ENCODE assay signal across 8 cellular contexts in genomic region chr9:127578627-127578951, GRCh38. TPM values are rescaled to one million over a fixed set of nuclear protein-coding genes. Genes with fewer than 3 reads are reported as not detected.
DNase-seq lines count a peak whose midpoint lies in the region; ATAC-seq and TF ChIP-seq lines count a peak whose summit lies in the region.

No MANE protein-coding gene starts in this region.

- no peak for TF ChIP-seq POLR2A in body of pancreas (IDR thresholded peaks at IDR 0.05)

- H3K4me3 Mint-ChIP-seq in type B pancreatic cell, result peak overlapping the region; percentile 80

- DNase-seq in activated naive CD4-positive, alpha-beta T cell treated with anti-CD3 and anti-CD28 coated beads, Interleukin-2, amount 50 U/mL, for 72 hours (ENCODE audit: low spot score in 2 of 2), result no peak
- DNase-seq in activated naive CD4-positive, alpha-beta T cell treated with Interleukin-2 at 50 U/mL for 16 hours, result no peak
- DNase-seq in body of pancreas (no peak), lower lobe of right lung (no peak), type B pancreatic cell (ENCODE audit: extremely low spot score, unreplicated experiment) (no peak), globus pallidus (ENCODE audit: low spot score) (no peak), GM19238 (ENCODE audit: insufficient read length, low spot score) (no peak), midbrain (lab: John Stamatoyannopoulos, UW) (no peak)

- ATAC-seq in activated naive CD4-positive, alpha-beta T cell treated with anti-CD3 and anti-CD28 coated beads, Interleukin-2, amount 50 U/mL, for 72 hours, result no peak
- ATAC-seq in body of pancreas, result no peak
- no peak for ATAC-seq in lower lobe of right lung

- H3K4me1 Mint-ChIP-seq in type B pancreatic cell (ENCODE audit: unreplicated experiment), result peaks cover 24% of the 10 kb centered on the region

- WGBS in body of pancreas, 2 donors, result 43 to 55% methylated on average over 5 of the region's 5 CpGs

- H3K27ac ChIP-seq in body of pancreas (peak overlapping the region; percentile 86 to 96 (median 91)), lower lobe of right lung (peak overlapping the region; percentile 89)

- H3K9me3 ChIP-seq in body of pancreas, result no peaks in the 10 kb centered on the region
- H3K9me3 ChIP-seq in lower lobe of right lung, result no peaks in the 10 kb centered on the region

- H3K4me1 ChIP-seq in body of pancreas (peaks cover 68% of the 10 kb centered on the region), lower lobe of right lung (peaks cover 69% of the 10 kb centered on the region)

- intact Hi-C loops in body of pancreas (cut with DNase I), result no loop called here
- intact Hi-C loops in lower lobe of right lung (cut with DNase I), result no loop called here

- no peak for TF ChIP-seq CTCF in body of pancreas (IDR thresholded peaks at IDR 0.05)
- no peak for TF ChIP-seq CTCF in lower lobe of right lung (IDR thresholded peaks at IDR 0.05)
- no peak for TF ChIP-seq CTCF in type B pancreatic cell (conservative IDR thresholded peaks at IDR 0.05)

- no peaks in the 10 kb centered on the region for H3K27me3 ChIP-seq in body of pancreas
- H3K27me3 ChIP-seq in lower lobe of right lung (ENCODE audit: low read depth), result no peaks in the 10 kb centered on the region

- H3K27ac Mint-ChIP-seq in activated naive CD4-positive, alpha-beta T cell treated with anti-CD3 and anti-CD28 coated beads, Interleukin-2, amount 50 U/mL, for 72 hours, result peak overlapping the region; percentile 57 to 79
- peak overlapping the region; percentile 98 for H3K27ac Mint-ChIP-seq in type B pancreatic cell

- H3K9me3 Mint-ChIP-seq in activated naive CD4-positive, alpha-beta T cell treated with anti-CD3 and anti-CD28 coated beads, Interleukin-2, amount 50 U/mL, for 72 hours, result no peaks in the 10 kb centered on the region
- no peaks in the 10 kb centered on the region for H3K9me3 Mint-ChIP-seq in type B pancreatic cell

- H3K36me3 Mint-ChIP-seq in activated naive CD4-positive, alpha-beta T cell treated with anti-CD3 and anti-CD28 coated beads, Interleukin-2, amount 50 U/mL, for 72 hours, result no peaks in the 10 kb centered on the region
- H3K36me3 Mint-ChIP-seq in type B pancreatic cell, result peaks cover 3% of the 10 kb centered on the region

- no peak overlapping the region for H3K4me3 ChIP-seq in body of pancreas
- H3K4me3 ChIP-seq in lower lobe of right lung, result peak overlapping the region; percentile 40

- H3K27me3 Mint-ChIP-seq in type B pancreatic cell, result no peaks in the 10 kb centered on the region

- H3K36me3 ChIP-seq in body of pancreas (replicated peaks in 1 of 2; ENCODE audit: insufficient read depth in 1 of 2, low read depth in 2 of 2) (no peaks in the 10 kb centered on the region), lower lobe of right lung (no peaks in the 10 kb centered on the region)

RNA-seq across cellular contexts. Expression of gene STXBP1, which starts 33.5 kb away (rescaled TPM):
- total RNA-seq in activated naive CD4-positive, alpha-beta T cell treated with anti-CD3 and anti-CD28 coated beads, Interleukin-2, amount 50 U/mL, for 72 hours, result 10 to 100 TPM; 11.4 to 28.0 TPM
- total RNA-seq in body of pancreas, result 10 to 100 TPM; 34.5 to 39.9 TPM
- total RNA-seq in lower lobe of right lung, result 88.6 TPM
- total RNA-seq in type B pancreatic cell (ENCODE audit: low replicate concordance), result 43.1 and 48.8 TPM in 2 replicates
